ENCODE assay signal across 7 cellular contexts in the genomic region with DNA sequence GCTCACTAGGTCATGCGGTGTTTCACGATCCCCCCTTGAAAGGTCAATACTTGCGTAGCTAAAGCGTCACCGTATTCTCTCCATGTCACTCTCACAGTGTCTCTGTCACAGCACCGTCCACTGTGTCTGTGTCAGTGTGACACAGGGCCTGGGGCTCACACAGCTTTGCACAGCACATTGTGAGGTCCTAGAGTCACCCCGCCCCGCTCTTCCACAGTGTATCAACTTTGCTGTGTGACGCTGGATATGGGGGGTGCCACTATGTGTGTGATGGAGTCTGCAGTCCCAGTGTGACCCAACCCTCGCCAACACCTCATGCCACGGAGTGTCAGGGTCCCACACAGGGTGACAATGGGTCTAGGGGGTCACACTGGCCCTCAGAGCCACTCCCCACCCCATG. TPM values are rescaled to one million over a fixed set of nuclear protein-coding genes. Genes with fewer than 3 reads are reported as not detected.
DNase-seq lines count a peak whose midpoint lies in the region; ATAC-seq and TF ChIP-seq lines count a peak whose summit lies in the region.

No MANE protein-coding gene starts in this region.

- H3K4me3 ChIP-seq in HUES6 (ENCODE audit: low read depth, low read length) (peak overlapping the region; percentile 63), brain microvascular endothelial cell (ENCODE audit: low read depth, low read length) (peak overlapping the region; percentile 69), left lung (peak overlapping the region; percentile 43 to 47)

- H3K36me3 ChIP-seq in HUES6 (ENCODE audit: control insufficient read depth, insufficient read depth, low read length) (no peaks in the 10 kb centered on the region), brain microvascular endothelial cell (replicated peaks) (no peaks in the 10 kb centered on the region), left lung (no peaks in the 10 kb centered on the region)

- H3K27ac Mint-ChIP-seq in stimulated activated naive B cell treated with anti-CD40 and anti-IgM and Interleukin-4, amounts not matched to agents 10 μg/mL and 1 μg/mL and 100 μg/mL, for 72 hours, result no peak overlapping the region

- H3K27ac ChIP-seq in HUES6 (ENCODE audit: low read depth, low read length) (no peak overlapping the region), brain microvascular endothelial cell (no peak overlapping the region), left lung (peak overlapping the region in 1 of 2 donors; percentile 28)

- H3K36me3 Mint-ChIP-seq in stimulated activated naive B cell treated with anti-CD40 and anti-IgM and Interleukin-4, amounts not matched to agents 10 μg/mL and 1 μg/mL and 100 μg/mL, for 72 hours, result peaks cover 0 to 4% of the 10 kb centered on the region in 2 donors

- TF ChIP-seq CTCF in brain microvascular endothelial cell (IDR thresholded peaks at IDR 0.05; ENCODE audit: low read depth, low read length, missing control alignments), result no peak
- no peak for TF ChIP-seq CTCF in left lung (IDR thresholded peaks at IDR 0.05)

- H3K4me1 ChIP-seq in HUES6 (ENCODE audit: control insufficient read depth, insufficient read depth, low read length) (0 out of 2 replicates have a peak, but pooled peaks cover 2% of the 10 kb centered on the region), left lung (peaks cover 0 to 8% of the 10 kb centered on the region in 2 donors)

- H3K9ac ChIP-seq in HUES6 (ENCODE audit: low read length), result no peak overlapping the region

- peaks cover 3 to 8% of the 10 kb centered on the region in 2 donors for H3K9me3 Mint-ChIP-seq in stimulated activated naive B cell treated with anti-CD40 and anti-IgM and Interleukin-4, amounts not matched to agents 10 μg/mL and 1 μg/mL and 100 μg/mL, for 72 hours

- H3K4me3 Mint-ChIP-seq in stimulated activated naive B cell treated with anti-CD40 and anti-IgM and Interleukin-4, amounts not matched to agents 10 μg/mL and 1 μg/mL and 100 μg/mL, for 72 hours, result peak overlapping the region; percentile 68 to 80

- peaks cover 64% of the 10 kb centered on the region for H3K27me3 ChIP-seq in HUES6 (ENCODE audit: control insufficient read depth, insufficient read depth, low read length)
- H3K27me3 ChIP-seq in brain microvascular endothelial cell (replicated peaks), result no peaks in the 10 kb centered on the region
- H3K27me3 ChIP-seq in left lung, result peaks cover 0 to 22% of the 10 kb centered on the region in 2 donors

- peak; percentile 5 for ATAC-seq in left lung
- ATAC-seq in stimulated activated naive B cell treated with anti-CD40 and anti-IgM and Interleukin-4, amounts not matched to agents 10 μg/mL and 1 μg/mL and 100 μg/mL, for 72 hours (replicated peaks), result no peak
- no peak for ATAC-seq in GM21367 (IDR thresholded peaks at IDR 0.05; ENCODE audit: unreplicated experiment)

- peaks cover 8 to 15% of the 10 kb centered on the region in 2 donors for H3K4me1 Mint-ChIP-seq in stimulated activated naive B cell treated with anti-CD40 and anti-IgM and Interleukin-4, amounts not matched to agents 10 μg/mL and 1 μg/mL and 100 μg/mL, for 72 hours

- in situ Hi-C loops in brain microvascular endothelial cell (cut with HindIII; ENCODE audit: low pct_ligation_motif_present, low sequenced_read_pairs), result no loop called here

- intact Hi-C loops in left lung (cut with DNase I), result no loop called here

- DNase-seq in brain microvascular endothelial cell (no peak), left lung (no peak), DMS114 treated with DMSO at 0.1 percent for 48 hours (lab: John Stamatoyannopoulos, UW; ENCODE audit: unreplicated experiment) (no peak), iPS-NIHi7 (ENCODE audit: extremely low spot score) (no peak)
- DNase-seq in stimulated activated naive B cell treated with anti-CD40 and anti-IgM and Interleukin-4, amounts not matched to agents 10 μg/mL and 1 μg/mL and 100 μg/mL, for 72 hours, result no peak

- H3K9me3 ChIP-seq in HUES6 (ENCODE audit: control insufficient read depth, insufficient read depth, low read depth, low read length), result no peaks in the 10 kb centered on the region
- H3K9me3 ChIP-seq in left lung, result peaks cover 0 to 3% of the 10 kb centered on the region in 2 donors

- H3K27me3 Mint-ChIP-seq in stimulated activated naive B cell treated with anti-CD40 and anti-IgM and Interleukin-4, amounts not matched to agents 10 μg/mL and 1 μg/mL and 100 μg/mL, for 72 hours, result peaks cover 30 to 40% of the 10 kb centered on the region in 2 donors

RNA-seq across cellular contexts. Expression of a gene that starts 0.6 kb away (rescaled TPM):
- 10 to 100 TPM in 1 of 2 donors, 1 to 10 TPM in 1; 2.0 to 12.1 TPM for total RNA-seq in left lung
